ENCODE assay signal across 8 cellular contexts in the genomic region with DNA sequence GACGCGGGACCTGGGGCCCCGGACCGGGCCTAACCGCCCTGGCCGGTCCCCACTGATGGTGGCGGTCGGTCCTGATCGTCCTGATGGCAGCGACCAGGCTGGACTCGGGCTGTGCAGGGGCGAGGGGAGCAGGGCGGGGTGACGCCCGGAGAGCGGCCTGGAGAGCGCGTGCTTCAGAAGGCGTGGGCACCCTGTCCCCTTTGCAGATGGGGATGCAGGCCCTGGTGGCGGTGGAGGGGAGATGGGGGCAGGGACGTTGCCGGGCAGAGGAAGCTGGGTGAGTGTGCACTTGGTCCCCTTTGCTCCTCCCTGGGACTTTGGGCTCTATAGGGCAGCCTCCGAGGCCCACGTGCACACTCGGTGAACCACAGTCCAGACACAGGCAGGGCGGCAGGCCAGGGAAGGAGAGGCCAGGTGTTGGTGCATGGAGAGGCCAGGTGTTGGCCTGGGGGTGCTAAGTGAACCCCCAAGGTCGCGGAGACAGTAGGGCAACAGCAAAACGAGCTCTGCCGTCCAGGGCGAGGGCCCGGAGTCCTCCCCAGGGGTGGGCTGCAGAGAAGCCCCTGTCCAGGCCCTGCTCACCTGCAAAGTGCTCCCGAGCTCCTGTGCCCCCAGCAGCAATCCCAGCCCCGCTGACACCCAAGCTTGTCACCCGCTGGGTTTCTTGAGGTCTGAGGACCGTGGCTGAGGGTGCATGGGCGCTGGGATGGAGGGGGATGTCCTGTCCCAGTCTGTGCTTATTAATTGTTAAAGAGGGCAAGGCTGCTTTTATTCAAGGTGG. TPM values are rescaled to one million over a fixed set of nuclear protein-coding genes. Genes with fewer than 3 reads are reported as not detected.
DNase-seq lines count a peak whose midpoint lies in the region; ATAC-seq and TF ChIP-seq lines count a peak whose summit lies in the region.

No MANE protein-coding gene starts in this region.

- no peaks in the 10 kb centered on the region for H3K9me3 ChIP-seq in colonic mucosa

- H3K79me2 ChIP-seq in mesendoderm (ENCODE audit: control insufficient read depth, insufficient read depth, low read length), result no peaks in the 10 kb centered on the region

- peak overlapping the region; percentile 69 for H3K4me3 ChIP-seq in GM06990 (replicated peaks; ENCODE audit: low read depth, low read length)
- peak overlapping the region; percentile 49 for H3K4me3 ChIP-seq in colonic mucosa
- H3K4me3 ChIP-seq in mesendoderm (ENCODE audit: low read length), result no peak overlapping the region

- peak overlapping the region; percentile 98 for H3K27ac Mint-ChIP-seq in stimulated activated effector memory CD8-positive, alpha-beta T cell treated with anti-CD3 and anti-CD28 coated beads, Interleukin-12 subunit alpha, Interleukin-12 subunit beta, amount 100 ng/mL, for 72 hours

- no peak for TF ChIP-seq CTCF in GM06990 (IDR thresholded peaks at IDR 0.05; ENCODE audit: insufficient read depth, low read length, poor library complexity, severe bottlenecking)
- no peak for TF ChIP-seq CTCF in colonic mucosa (IDR thresholded peaks at IDR 0.05)

- H2BK120ac ChIP-seq in mesendoderm (ENCODE audit: low read depth, low read length), result no peak overlapping the region

- peak overlapping the region; percentile 96 for H4K8ac ChIP-seq in mesendoderm (ENCODE audit: low read depth, low read length)

- WGBS in mesendoderm (ENCODE audit: extremely low coverage, insufficient coverage, low lambda C conversion rate), result no CpG with 5 or more reads among the region's 37 CpGs

- H3K4me1 ChIP-seq in colonic mucosa (no peaks in the 10 kb centered on the region), mesendoderm (ENCODE audit: control insufficient read depth, low read depth, low read length) (no peaks in the 10 kb centered on the region)

- no peaks in the 10 kb centered on the region for H3K9me3 Mint-ChIP-seq in stimulated activated effector memory CD8-positive, alpha-beta T cell treated with anti-CD3 and anti-CD28 coated beads, Interleukin-12 subunit alpha, Interleukin-12 subunit beta, amount 100 ng/mL, for 72 hours

- DNase-seq in GM06990 (ENCODE audit: extremely low read depth, insufficient read length), result peak; percentile 62
- peak; percentile 11 for DNase-seq in T-helper 22 cell (ENCODE audit: low read depth)
- peak; percentile 44 for DNase-seq in colonic mucosa
- DNase-seq in mesendoderm, result peak; percentile 40
- peak in 1 of 2 donors; percentile 36 for DNase-seq in stimulated activated effector memory CD8-positive, alpha-beta T cell treated with anti-CD3 and anti-CD28 coated beads, Interleukin-12 subunit alpha, Interleukin-12 subunit beta, amount 100 ng/mL, for 72 hours (ENCODE audit: low spot score in 2 of 2)
- no peak for DNase-seq in NCI-H446 treated with DMSO at 0.1 percent for 48 hours (lab: John Stamatoyannopoulos, UW)
- no peak for DNase-seq in H4 (ENCODE audit: low spot score)

- H3K27ac ChIP-seq in colonic mucosa (peak overlapping the region; percentile 94), mesendoderm (ENCODE audit: low read depth, low read length) (peak overlapping the region; percentile 79)

- H3K56ac ChIP-seq in mesendoderm (ENCODE audit: low read length), result peak overlapping the region; percentile 91

- no peak overlapping the region for H3K23ac ChIP-seq in mesendoderm (ENCODE audit: low read length)

- H3K4me1 Mint-ChIP-seq in stimulated activated effector memory CD8-positive, alpha-beta T cell treated with anti-CD3 and anti-CD28 coated beads, Interleukin-12 subunit alpha, Interleukin-12 subunit beta, amount 100 ng/mL, for 72 hours, result peaks cover 17% of the 10 kb centered on the region

- H4K5ac ChIP-seq in mesendoderm (ENCODE audit: low read length), result no peak overlapping the region

- peak overlapping the region; percentile 94 for H2AK5ac ChIP-seq in mesendoderm (ENCODE audit: low read length)

- no peaks in the 10 kb centered on the region for H3K79me1 ChIP-seq in mesendoderm (ENCODE audit: low read length)

- H2BK15ac ChIP-seq in mesendoderm (replicated peaks; ENCODE audit: low read depth), result no peak overlapping the region

- peaks cover 20% of the 10 kb centered on the region for H3K36me3 Mint-ChIP-seq in stimulated activated effector memory CD8-positive, alpha-beta T cell treated with anti-CD3 and anti-CD28 coated beads, Interleukin-12 subunit alpha, Interleukin-12 subunit beta, amount 100 ng/mL, for 72 hours

- peak overlapping the region; percentile 52 for H3K18ac ChIP-seq in mesendoderm (ENCODE audit: low read length)

- intact Hi-C loops in colonic mucosa (cut with DNase I), result no loop called here

- H3K4me2 ChIP-seq in mesendoderm (ENCODE audit: low read length), result peak overlapping the region; percentile 4

- peak overlapping the region; percentile 85 for H3K4ac ChIP-seq in mesendoderm (ENCODE audit: low read depth, low read length)

- H3K27me3 ChIP-seq in GM06990 (replicated peaks; ENCODE audit: control insufficient read depth, insufficient read depth, low read length) (no peaks in the 10 kb centered on the region), colonic mucosa (no peaks in the 10 kb centered on the region), mesendoderm (ENCODE audit: insufficient read depth, low read length, poor library complexity) (no peaks in the 10 kb centered on the region)

- H3K36me3 ChIP-seq in GM06990 (ENCODE audit: control insufficient read depth, insufficient read depth, low read length) (no peaks in the 10 kb centered on the region), colonic mucosa (no peaks in the 10 kb centered on the region), mesendoderm (ENCODE audit: control insufficient read depth, insufficient read depth, low read length) (no peaks in the 10 kb centered on the region)

- no peak overlapping the region for H2BK5ac ChIP-seq in mesendoderm (ENCODE audit: low read length)

- peak overlapping the region; percentile 74 for H3K4me3 Mint-ChIP-seq in stimulated activated effector memory CD8-positive, alpha-beta T cell treated with anti-CD3 and anti-CD28 coated beads, Interleukin-12 subunit alpha, Interleukin-12 subunit beta, amount 100 ng/mL, for 72 hours

- ATAC-seq in HG03064 (IDR thresholded peaks at IDR 0.05; ENCODE audit: low read depth, unreplicated experiment), result peak; percentile 32
- ATAC-seq in stimulated activated effector memory CD8-positive, alpha-beta T cell treated with anti-CD3 and anti-CD28 coated beads, Interleukin-12 subunit alpha, Interleukin-12 subunit beta, amount 100 ng/mL, for 72 hours, result peak; percentile 5

- H3K9ac ChIP-seq in colonic mucosa (ENCODE audit: low read depth in 2 of 2, low read length in 2 of 2) (peak overlapping the region; percentile 70 to 77), mesendoderm (ENCODE audit: low read length) (peak overlapping the region; percentile 78)

RNA-seq across cellular contexts. Expression of gene FAM20C, which starts 42.3 kb away (rescaled TPM):
- total RNA-seq in colonic mucosa, result 10 to 100 TPM; 18.5 to 18.9 TPM
- polyA plus RNA-seq in mesendoderm (2013, experiment 1 of 2), result 14.5 TPM
- 15.4 TPM for polyA plus RNA-seq in mesendoderm (2013, experiment 2 of 2)
- 132 and 164 TPM in 2 replicates for total RNA-seq in H4 (2014; rRNA removed; shearing (Covaris generic))

Comparison
In these comparisons a context has a peak if more than half of its experiments do, and no peak if none do; other contexts are left out.
1. DNase-seq: peak in GM06990 (single experiment), T-helper 22 cell (single experiment), colonic mucosa (single experiment) and mesendoderm (single experiment); none in NCI-H446 treated with DMSO at 0.1 percent for 48 hours (single experiment) and H4 (single experiment).